Comparison of ENCODE assay signal across 1 cellular context in genomic region chr10:100346765-100347567, GRCh38.
TF ChIP-seq lines count a peak whose summit lies in the region.

TSS of gene SCD (plus strand) at chr10:100347233. CDS start at chr10:100347505, 272 bp downstream.

TF ChIP-seq in HepG2, 621 proteins besides CTCF, POLR2A, EP300 and RAD21 (continued from another document and continues in another):
- no peak for TF ChIP-seq PAX8 (CRISPR knock-in tag; IDR thresholded peaks at IDR 0.05; ENCODE audit: borderline replicate concordance)
- TF ChIP-seq EHMT2 (IDR thresholded peaks at IDR 0.05; ENCODE audit: borderline replicate concordance, low read depth, low read length): no peak
- peak; percentile 61; the same call in 1 of the 2 replicates for TF ChIP-seq ESRRA (CRISPR knock-in tag; IDR thresholded peaks at IDR 0.05; ENCODE audit: low read depth)
- no peak for TF ChIP-seq MBD4 (IDR thresholded peaks at IDR 0.05; ENCODE audit: borderline replicate concordance, low read length)
- TF ChIP-seq HNF1A (IDR thresholded peaks at IDR 0.05; ENCODE audit: low read depth): no peak
- TF ChIP-seq HNF1A (CRISPR knock-in tag; IDR thresholded peaks at IDR 0.05; ENCODE audit: borderline replicate concordance): no peak
- peak; percentile 36; the same call in 1 of the 2 replicates for TF ChIP-seq NCOA2 (CRISPR knock-in tag; IDR thresholded peaks at IDR 0.05)
- TF ChIP-seq ZNF550 (CRISPR knock-in tag; IDR thresholded peaks at IDR 0.05; ENCODE audit: borderline replicate concordance): no peak
- no peak for TF ChIP-seq SNRNP70 (IDR thresholded peaks at IDR 0.05; ENCODE audit: low read depth, low read length)
- 0 out of 2 replicates have a peak, but pooled peaks have one; percentile 4 for TF ChIP-seq ARNTL (CRISPR knock-in tag; IDR thresholded peaks at IDR 0.05)
- no peak for TF ChIP-seq ZNF879 (CRISPR knock-in tag; IDR thresholded peaks at IDR 0.05)
- TF ChIP-seq BORCS8-MEF2B (CRISPR knock-in tag; IDR thresholded peaks at IDR 0.05): peak; percentile 83; the same call in 1 of the 2 replicates
- TF ChIP-seq ATRX (CRISPR knock-in tag; IDR thresholded peaks at IDR 0.05; ENCODE audit: borderline replicate concordance): no peak
- no peak for TF ChIP-seq BCLAF1 (IDR thresholded peaks at IDR 0.05)
- TF ChIP-seq ZSCAN9 (CRISPR knock-in tag; IDR thresholded peaks at IDR 0.05; ENCODE audit: borderline replicate concordance): no peak
- no peak for TF ChIP-seq ZBTB49 (CRISPR knock-in tag; IDR thresholded peaks at IDR 0.05; ENCODE audit: borderline replicate concordance)
- TF ChIP-seq HMGXB4 (CRISPR knock-in tag; IDR thresholded peaks at IDR 0.05; ENCODE audit: borderline replicate concordance in 1 of 2, low read depth in 1 of 2): peak in 1 of 2 experiments; percentile 31; a peak in 2 of 4 replicates
- TF ChIP-seq SMAD3 (CRISPR knock-in tag; IDR thresholded peaks at IDR 0.05): peak; percentile 20; the same call in 1 of the 2 replicates
- TF ChIP-seq ZSCAN29 (CRISPR knock-in tag; conservative IDR thresholded peaks at IDR 0.05): no peak; the same call in 1 of the 2 replicates
- no peak for TF ChIP-seq SNAI1 (CRISPR knock-in tag; IDR thresholded peaks at IDR 0.05; ENCODE audit: borderline replicate concordance)
- no peak for TF ChIP-seq AGO1 (IDR thresholded peaks at IDR 0.05; ENCODE audit: low read depth, low read length, poor library complexity, severe bottlenecking)
- TF ChIP-seq ZNF225 (CRISPR knock-in tag; IDR thresholded peaks at IDR 0.05): no peak
- peak; percentile 69 for TF ChIP-seq ZFY (CRISPR knock-in tag; IDR thresholded peaks at IDR 0.05)
- no peak for TF ChIP-seq MIER2 (CRISPR knock-in tag; IDR thresholded peaks at IDR 0.05)
- 0 out of 2 replicates have a peak, but pooled peaks have one; percentile 13 for TF ChIP-seq HNF4G (IDR thresholded peaks at IDR 0.05; ENCODE audit: borderline replicate concordance, low read depth, low read length)
- TF ChIP-seq HNF4G (CRISPR knock-in tag; IDR thresholded peaks at IDR 0.05; ENCODE audit: borderline replicate concordance, low read depth): peak; percentile 48; the same call in 1 of the 2 replicates
- peak; percentile 18 for TF ChIP-seq ZEB1 (IDR thresholded peaks at IDR 0.05; ENCODE audit: insufficient replicate concordance, low read depth)
- peak; percentile 48 for TF ChIP-seq MYPOP (CRISPR knock-in tag; IDR thresholded peaks at IDR 0.05)
- TF ChIP-seq KDM2A (CRISPR knock-in tag; IDR thresholded peaks at IDR 0.05; ENCODE audit: borderline replicate concordance, low read depth): peak; percentile 28; the same call in 1 of the 2 replicates
- no peak for TF ChIP-seq U2AF1 (optimal IDR thresholded peaks at IDR 0.05; ENCODE audit: low read depth, low read length)
- TF ChIP-seq ZNF276 (CRISPR knock-in tag; IDR thresholded peaks at IDR 0.05; ENCODE audit: low read depth): no peak
- TF ChIP-seq ZNF317 (CRISPR knock-in tag; IDR thresholded peaks at IDR 0.05): peak; percentile 66; the same call in 1 of the 2 replicates
- TF ChIP-seq SRY (CRISPR knock-in tag; IDR thresholded peaks at IDR 0.05): peak; percentile 3; the same call in 1 of the 2 replicates
- TF ChIP-seq ZBTB42 (CRISPR knock-in tag; IDR thresholded peaks at IDR 0.05): no peak
- no peak for TF ChIP-seq ZNF616 (CRISPR knock-in tag; IDR thresholded peaks at IDR 0.05; ENCODE audit: low read depth)
- no peak for TF ChIP-seq CBFB (CRISPR knock-in tag; IDR thresholded peaks at IDR 0.05)
- TF ChIP-seq E2F1 (CRISPR knock-in tag; IDR thresholded peaks at IDR 0.05): 0 out of 2 replicates have a peak, but pooled peaks have one; percentile 10
- no peak for TF ChIP-seq CCAR2 (optimal IDR thresholded peaks at IDR 0.05; ENCODE audit: low read depth, low read length)
- no peak for TF ChIP-seq ZNF598 (CRISPR knock-in tag; IDR thresholded peaks at IDR 0.05; ENCODE audit: borderline replicate concordance)
- TF ChIP-seq MED1 (CRISPR knock-in tag; IDR thresholded peaks at IDR 0.05): 0 out of 2 replicates have a peak, but pooled peaks have one; percentile 39
- no peak for TF ChIP-seq GTF2F1 (IDR thresholded peaks at IDR 0.05; ENCODE audit: low read length)
- TF ChIP-seq ETV6 (CRISPR knock-in tag; conservative IDR thresholded peaks at IDR 0.05): no peak
- TF ChIP-seq CREM (IDR thresholded peaks at IDR 0.05): peak; percentile 33
- TF ChIP-seq CREM (CRISPR knock-in tag; IDR thresholded peaks at IDR 0.05): no peak
- TF ChIP-seq CC2D1A (CRISPR knock-in tag; IDR thresholded peaks at IDR 0.05): no peak
- TF ChIP-seq PHF8 (CRISPR knock-in tag; IDR thresholded peaks at IDR 0.05): peak; percentile 50
